26 cellular contexts compared by ENCODE assay signal in genomic region chr2:146417942-146418341, GRCh38.
"Had no signal": no experiment of that assay in that cellular context is flagged by ENCODE, and none has a peak within 500 bp of the region (broad histone marks: within the 10 kb centered on the region; RNA-seq: fewer than 3 reads in every experiment).

No MANE protein-coding gene starts in this region.

- ATAC-seq: left cardiac atrium; left lung; mucosa of descending colon; natural killer cell treated with Interleukin-12 subunit alpha and Interleukin-12 subunit beta and Interleukin-15 and Interleukin-18, amount 100 ng/mL, for 72 hours; sciatic nerve; stimulated activated effector memory CD8-positive, alpha-beta T cell treated with anti-CD3 and anti-CD28 coated beads, Interleukin-12 subunit alpha, Interleukin-12 subunit beta, amount 100 ng/mL, for 72 hours had no signal

- H3K4me3 ChIP-seq: colonic mucosa, esophagus squamous epithelium, left lung, mucosa of descending colon, neural progenitor cell, prostate gland, right atrium auricular region, stomach, thyroid gland had no signal

- H3K27ac Mint-ChIP-seq: dendritic cell treated with granulocyte-macrophage colony-stimulating factor and Interleukin-4, amounts not matched to agents 40 ng/mL and 50 ng/mL, for 4 days; endodermal cell; mesothelial cell of epicardium; naive B cell; natural killer cell treated with Interleukin-12 subunit alpha and Interleukin-12 subunit beta and Interleukin-15 and Interleukin-18, amount 100 ng/mL, for 72 hours; neural progenitor cell; stimulated activated effector memory CD8-positive, alpha-beta T cell treated with anti-CD3 and anti-CD28 coated beads, Interleukin-12 subunit alpha, Interleukin-12 subunit beta, amount 100 ng/mL, for 72 hours; type B pancreatic cell had no signal

- DNase-seq: colonic mucosa; effector CD8-positive, alpha-beta T cell; endodermal cell; erythroblast; esophagus squamous epithelium; hypothalamus; left cardiac atrium; left lung; mesenchymal stem cell; mucosa of descending colon; naive B cell; nucleus accumbens; stimulated activated CD4-positive, alpha-beta T cell treated with anti-CD3 and anti-CD28 coated beads, Interleukin-2, amount 100 ng/mL, for 24 hours; stimulated activated CD4-positive, alpha-beta T cell treated with anti-CD3 and anti-CD28 coated beads, Interleukin-4, amount 100 ng/mL, for 24 hours; stimulated activated naive CD4-positive, alpha-beta T cell treated with Interleukin-2 at 50 U/mL for 16 hours; stomach; thyroid gland had no signal

- H3K9me3 Mint-ChIP-seq: dendritic cell treated with granulocyte-macrophage colony-stimulating factor and Interleukin-4, amounts not matched to agents 40 ng/mL and 50 ng/mL, for 4 days; mesothelial cell of epicardium; neural progenitor cell; type B pancreatic cell had no signal

- H3K36me3 Mint-ChIP-seq: mesothelial cell of epicardium; naive B cell; natural killer cell treated with Interleukin-12 subunit alpha and Interleukin-12 subunit beta and Interleukin-15 and Interleukin-18, amount 100 ng/mL, for 72 hours; neural progenitor cell; stimulated activated effector memory CD8-positive, alpha-beta T cell treated with anti-CD3 and anti-CD28 coated beads, Interleukin-12 subunit alpha, Interleukin-12 subunit beta, amount 100 ng/mL, for 72 hours; type B pancreatic cell had no signal

- H3K27me3 ChIP-seq: colonic mucosa, esophagus squamous epithelium, left lung, neural progenitor cell, right atrium auricular region, stomach, thyroid gland had no signal

- H3K4me1 ChIP-seq: colonic mucosa, esophagus squamous epithelium, left lung, neural progenitor cell, prostate gland, right atrium auricular region, stomach, thyroid gland had no signal

- H3K36me3 ChIP-seq: colonic mucosa, esophagus squamous epithelium, left lung, neural progenitor cell, prostate gland, right atrium auricular region, stomach, thyroid gland had no signal

- H3K4me1 Mint-ChIP-seq: naive B cell; stimulated activated effector memory CD8-positive, alpha-beta T cell treated with anti-CD3 and anti-CD28 coated beads, Interleukin-12 subunit alpha, Interleukin-12 subunit beta, amount 100 ng/mL, for 72 hours had no signal

- H3K27me3 Mint-ChIP-seq: dendritic cell treated with granulocyte-macrophage colony-stimulating factor and Interleukin-4, amounts not matched to agents 40 ng/mL and 50 ng/mL, for 4 days; naive B cell; natural killer cell treated with Interleukin-12 subunit alpha and Interleukin-12 subunit beta and Interleukin-15 and Interleukin-18, amount 100 ng/mL, for 72 hours had no signal

- H3K9ac ChIP-seq: neural progenitor cell had no signal

- H3K27ac ChIP-seq: colonic mucosa, esophagus squamous epithelium, left lung, neural progenitor cell, prostate gland, right atrium auricular region, stomach, thyroid gland had no signal

- H3K4me2 ChIP-seq: neural progenitor cell had no signal

- H3K4me3 Mint-ChIP-seq: dendritic cell treated with granulocyte-macrophage colony-stimulating factor and Interleukin-4, amounts not matched to agents 40 ng/mL and 50 ng/mL, for 4 days; endodermal cell; mesothelial cell of epicardium; naive B cell; natural killer cell treated with Interleukin-12 subunit alpha and Interleukin-12 subunit beta and Interleukin-15 and Interleukin-18, amount 100 ng/mL, for 72 hours; neural progenitor cell; stimulated activated effector memory CD8-positive, alpha-beta T cell treated with anti-CD3 and anti-CD28 coated beads, Interleukin-12 subunit alpha, Interleukin-12 subunit beta, amount 100 ng/mL, for 72 hours; type B pancreatic cell had no signal

- H2AFZ ChIP-seq: neural progenitor cell had no signal

- H3K9me3 ChIP-seq: colonic mucosa, esophagus squamous epithelium, left lung, mucosa of descending colon, prostate gland, right atrium auricular region, stomach, thyroid gland had no signal
